In genomic region chr13:33006646-33007045, GRCh38 we compare ENCODE assay signal across 23 cellular contexts. TPM values are rescaled to one million over a fixed set of nuclear protein-coding genes. Genes with fewer than 3 reads are reported as not detected.
"Had no signal": no experiment of that assay in that cellular context is flagged by ENCODE, and none has a peak within 500 bp of the region (broad histone marks: within the 10 kb centered on the region; RNA-seq: fewer than 3 reads in every experiment).

No MANE protein-coding gene starts in this region.

- H3K79me2 ChIP-seq: hepatocyte had no signal

- H3K9me3 ChIP-seq: neutrophil, thyroid gland had no signal

- DNase-seq: effector memory CD8-positive, alpha-beta T cell; erythroblast; foreskin melanocyte; kidney; left cardiac atrium; left ventricle myocardium inferior; mesenchymal stem cell; midbrain; right cardiac atrium; stimulated activated CD4-positive, alpha-beta T cell treated with anti-CD3 and anti-CD28 coated beads, Interleukin-4, amount 100 ng/mL, for 1 hour; stimulated activated CD8-positive, alpha-beta memory T cell treated with anti-CD3 and anti-CD28 coated beads, Interleukin-4, amount 100 ng/mL, for 48 hours; stimulated activated naive CD8-positive, alpha-beta T cell treated with anti-CD3 and anti-CD28 coated beads, Interleukin-15, Interleukin-2, amounts not matched to agents 100 U/mL and 50 U/mL, for 24 hours; thyroid gland had no signal

- FAIRE-seq: endothelial cell of umbilical vein, kidney, urothelium cell line had no signal

- H3K4me3 ChIP-seq: hepatocyte, left ventricle myocardium inferior, lung, suprapubic skin, thyroid gland had no signal

- H3K27me3 ChIP-seq: hepatocyte, suprapubic skin, thyroid gland had no signal

- H3K4me2 ChIP-seq: hepatocyte had no signal

- ATAC-seq: effector memory CD8-positive, alpha-beta T cell; left cardiac atrium; natural killer cell treated with Interleukin-12 subunit alpha and Interleukin-12 subunit beta and Interleukin-15 and Interleukin-18, amount 100 ng/mL, for 72 hours; right cardiac atrium; stimulated activated effector memory CD8-positive, alpha-beta T cell treated with anti-CD3 and anti-CD28 coated beads, Interleukin-12 subunit alpha, Interleukin-12 subunit beta, amount 100 ng/mL, for 72 hours; stimulated activated naive CD8-positive, alpha-beta T cell treated with anti-CD3 and anti-CD28 coated beads, Interleukin-15, Interleukin-2, amounts not matched to agents 100 U/mL and 50 U/mL, for 24 hours had no signal

- H3K4me1 ChIP-seq: thyroid gland had no signal

- H3K27ac ChIP-seq: hepatocyte, left ventricle myocardium inferior, neutrophil, suprapubic skin, thyroid gland had no signal

- H2AFZ ChIP-seq: hepatocyte had no signal

- H3K36me3 ChIP-seq: left ventricle myocardium inferior, neutrophil, suprapubic skin, thyroid gland had no signal

RNA-seq across cellular contexts. Expression of gene KL, which starts 9.6 kb away (rescaled TPM):
- total RNA-seq: osteoblast, pulmonary artery endothelial cell had no signal
